1 cellular context compared by ENCODE assay signal in the genomic region with DNA sequence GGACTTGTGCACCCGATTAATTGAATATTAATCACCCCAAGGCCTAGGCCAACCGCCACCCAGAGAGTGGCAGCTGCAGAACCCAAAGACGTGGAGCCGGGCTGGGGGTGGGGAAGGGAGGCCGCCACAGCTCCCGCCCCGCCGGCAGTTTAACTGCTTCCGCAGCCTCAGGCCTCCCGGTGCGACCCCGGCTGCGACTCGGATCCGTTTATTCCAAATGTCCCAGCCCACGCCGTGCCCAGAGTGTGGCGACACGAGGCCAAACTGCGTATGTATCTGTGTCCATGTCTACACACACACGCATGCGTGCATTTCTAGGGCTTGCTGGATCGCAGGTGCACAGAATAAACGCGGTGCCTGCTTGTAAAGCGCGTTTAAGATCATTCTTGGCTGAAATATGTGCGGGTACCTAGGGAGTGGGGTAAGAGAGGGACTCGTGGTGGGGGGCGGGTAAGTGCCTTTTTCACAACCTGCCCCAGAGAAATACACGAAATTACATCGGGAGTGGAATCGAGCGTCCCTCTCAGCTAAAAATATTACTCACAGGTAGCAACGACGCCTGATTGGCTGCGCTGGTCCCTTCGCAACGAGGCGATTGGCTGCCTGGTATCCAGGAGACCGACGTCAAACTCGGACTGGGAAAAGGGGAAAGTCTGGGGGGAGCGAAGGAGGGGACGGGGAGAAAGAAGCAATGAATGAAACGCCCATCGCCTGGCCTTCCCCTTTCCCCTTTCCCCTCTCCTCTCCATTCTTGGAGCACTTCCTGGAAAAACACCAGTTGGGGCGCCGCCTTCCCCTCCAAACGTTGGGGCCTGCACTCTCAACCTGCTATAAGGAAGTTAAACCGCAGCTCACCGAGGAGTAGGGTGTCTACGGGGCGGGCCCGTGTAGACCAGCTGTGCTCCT.
TF ChIP-seq lines count a peak whose summit lies in the region.

No MANE protein-coding gene starts in this region.

TF ChIP-seq in HepG2, 621 proteins besides CTCF, POLR2A, EP300 and RAD21 (continued from another document and continues in another):
- TF ChIP-seq LRRFIP1 (CRISPR knock-in tag; conservative IDR thresholded peaks at IDR 0.05) (no peak), ZNF547 (CRISPR knock-in tag; IDR thresholded peaks at IDR 0.05) (no peak; the same call in 1 of the 2 replicates), SRF (IDR thresholded peaks at IDR 0.05; ENCODE audit: low read depth, low read length) (no peak), ATM (IDR thresholded peaks at IDR 0.05; ENCODE audit: borderline replicate concordance) (no peak), RBM22 (optimal IDR thresholded peaks at IDR 0.05; ENCODE audit: low read length) (peak; percentile 27), TMF1 (CRISPR knock-in tag; IDR thresholded peaks at IDR 0.05; ENCODE audit: low read depth) (no peak), SKI (IDR thresholded peaks at IDR 0.05; ENCODE audit: partially characterized antibody) (no peak), CEBPG (CRISPR knock-in tag; IDR thresholded peaks at IDR 0.05) (no peak), ZBTB33 (CRISPR knock-in tag; IDR thresholded peaks at IDR 0.05) (peak; percentile 31; the same call in 1 of the 2 replicates), ZMAT3 (CRISPR knock-in tag; conservative IDR thresholded peaks at IDR 0.05) (peak; percentile 52; the same call in 1 of the 2 replicates), ZNF260 (CRISPR knock-in tag; IDR thresholded peaks at IDR 0.05; ENCODE audit: borderline replicate concordance, low read depth) (peak; percentile 14; the same call in 1 of the 2 replicates), SMAD1 (CRISPR knock-in tag; IDR thresholded peaks at IDR 0.05; ENCODE audit: borderline replicate concordance, low read depth) (peak; percentile 56; the same call in 1 of the 2 replicates), MED13 (CRISPR knock-in tag; IDR thresholded peaks at IDR 0.05) (peak; percentile 73; the same call in 1 of the 2 replicates), STAT5B (CRISPR knock-in tag; IDR thresholded peaks at IDR 0.05) (peak; percentile 68; the same call in 1 of the 2 replicates), SRSF9 (IDR thresholded peaks at IDR 0.05; ENCODE audit: borderline replicate concordance, insufficient read depth, low read depth, low read length, poor library complexity, severe bottlenecking) (no peak), ZNF572 (CRISPR knock-in tag; IDR thresholded peaks at IDR 0.05) (no peak), HNF1B (CRISPR knock-in tag; IDR thresholded peaks at IDR 0.05) (no peak; the same call in none of the 2 replicates), HMGA1 (CRISPR knock-in tag; conservative IDR thresholded peaks at IDR 0.05) (no peak), ZNF619 (CRISPR knock-in tag; IDR thresholded peaks at IDR 0.05) (peak; percentile 12; the same call in 1 of the 2 replicates), JARID2 (CRISPR knock-in tag; IDR thresholded peaks at IDR 0.05; ENCODE audit: insufficient replicate concordance) (no peak), POLR2AphosphoS2 (IDR thresholded peaks at IDR 0.05; ENCODE audit: low read depth, low read length) (no peak), ZNF530 (CRISPR knock-in tag; IDR thresholded peaks at IDR 0.05; ENCODE audit: low read depth) (0 out of 2 replicates have a peak, but pooled peaks have one; percentile 87), HIC2 (CRISPR knock-in tag; IDR thresholded peaks at IDR 0.05; ENCODE audit: low read depth) (no peak), SRSF1 (optimal IDR thresholded peaks at IDR 0.05; ENCODE audit: low read depth, low read length) (peak; percentile 78), ZNF30 (CRISPR knock-in tag; IDR thresholded peaks at IDR 0.05) (peak; percentile 83; the same call in 1 of the 2 replicates), PHF20 (CRISPR knock-in tag; IDR thresholded peaks at IDR 0.05) (peak; percentile 66; the same call in 1 of the 2 replicates), PHF21A (CRISPR knock-in tag; IDR thresholded peaks at IDR 0.05) (peak; percentile 91), ZNF232 (CRISPR knock-in tag; IDR thresholded peaks at IDR 0.05; ENCODE audit: borderline replicate concordance) (peak; percentile 90), TP53 (CRISPR knock-in tag; conservative IDR thresholded peaks at IDR 0.05) (peak; percentile 71; the same call in 1 of the 2 replicates), KAT8 (CRISPR knock-in tag; IDR thresholded peaks at IDR 0.05) (peak; percentile 80), ZNF556 (CRISPR knock-in tag; IDR thresholded peaks at IDR 0.05; ENCODE audit: borderline replicate concordance) (peak; percentile 72; the same call in 1 of the 2 replicates), RXRB (CRISPR knock-in tag; IDR thresholded peaks at IDR 0.05; ENCODE audit: borderline replicate concordance) (peak; percentile 83; the same call in 1 of the 2 replicates), ZNF761 (CRISPR knock-in tag; conservative IDR thresholded peaks at IDR 0.05) (no peak; the same call in 1 of the 2 replicates), RFX5 (IDR thresholded peaks at IDR 0.05; ENCODE audit: low read depth, low read length) (peak; percentile 97), ZNF576 (CRISPR knock-in tag; IDR thresholded peaks at IDR 0.05) (no peak), SP1 (IDR thresholded peaks at IDR 0.05) (no peak), SP1 (CRISPR knock-in tag; IDR thresholded peaks at IDR 0.05) (peak; percentile 53; the same call in 1 of the 2 replicates), PPARG (CRISPR knock-in tag; conservative IDR thresholded peaks at IDR 0.05) (peak; percentile 87), DNMT3B (CRISPR knock-in tag; conservative IDR thresholded peaks at IDR 0.05) (no peak), BRCA1 (CRISPR knock-in tag; IDR thresholded peaks at IDR 0.05) (peak; percentile 67; the same call in 1 of the 2 replicates), ZNF773 (CRISPR knock-in tag; IDR thresholded peaks at IDR 0.05; ENCODE audit: borderline replicate concordance) (peak; percentile 57; the same call in 1 of the 2 replicates)
- TF ChIP-seq, protein P1, sequence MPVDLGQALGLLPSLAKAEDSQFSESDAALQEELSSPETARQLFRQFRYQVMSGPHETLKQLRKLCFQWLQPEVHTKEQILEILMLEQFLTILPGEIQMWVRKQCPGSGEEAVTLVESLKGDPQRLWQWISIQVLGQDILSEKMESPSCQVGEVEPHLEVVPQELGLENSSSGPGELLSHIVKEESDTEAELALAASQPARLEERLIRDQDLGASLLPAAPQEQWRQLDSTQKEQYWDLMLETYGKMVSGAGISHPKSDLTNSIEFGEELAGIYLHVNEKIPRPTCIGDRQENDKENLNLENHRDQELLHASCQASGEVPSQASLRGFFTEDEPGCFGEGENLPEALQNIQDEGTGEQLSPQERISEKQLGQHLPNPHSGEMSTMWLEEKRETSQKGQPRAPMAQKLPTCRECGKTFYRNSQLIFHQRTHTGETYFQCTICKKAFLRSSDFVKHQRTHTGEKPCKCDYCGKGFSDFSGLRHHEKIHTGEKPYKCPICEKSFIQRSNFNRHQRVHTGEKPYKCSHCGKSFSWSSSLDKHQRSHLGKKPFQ (CRISPR knock-in tag; IDR thresholded peaks at IDR 0.05; ENCODE audit: insufficient replicate concordance), result peak; percentile 56
- TF ChIP-seq, protein P2, sequence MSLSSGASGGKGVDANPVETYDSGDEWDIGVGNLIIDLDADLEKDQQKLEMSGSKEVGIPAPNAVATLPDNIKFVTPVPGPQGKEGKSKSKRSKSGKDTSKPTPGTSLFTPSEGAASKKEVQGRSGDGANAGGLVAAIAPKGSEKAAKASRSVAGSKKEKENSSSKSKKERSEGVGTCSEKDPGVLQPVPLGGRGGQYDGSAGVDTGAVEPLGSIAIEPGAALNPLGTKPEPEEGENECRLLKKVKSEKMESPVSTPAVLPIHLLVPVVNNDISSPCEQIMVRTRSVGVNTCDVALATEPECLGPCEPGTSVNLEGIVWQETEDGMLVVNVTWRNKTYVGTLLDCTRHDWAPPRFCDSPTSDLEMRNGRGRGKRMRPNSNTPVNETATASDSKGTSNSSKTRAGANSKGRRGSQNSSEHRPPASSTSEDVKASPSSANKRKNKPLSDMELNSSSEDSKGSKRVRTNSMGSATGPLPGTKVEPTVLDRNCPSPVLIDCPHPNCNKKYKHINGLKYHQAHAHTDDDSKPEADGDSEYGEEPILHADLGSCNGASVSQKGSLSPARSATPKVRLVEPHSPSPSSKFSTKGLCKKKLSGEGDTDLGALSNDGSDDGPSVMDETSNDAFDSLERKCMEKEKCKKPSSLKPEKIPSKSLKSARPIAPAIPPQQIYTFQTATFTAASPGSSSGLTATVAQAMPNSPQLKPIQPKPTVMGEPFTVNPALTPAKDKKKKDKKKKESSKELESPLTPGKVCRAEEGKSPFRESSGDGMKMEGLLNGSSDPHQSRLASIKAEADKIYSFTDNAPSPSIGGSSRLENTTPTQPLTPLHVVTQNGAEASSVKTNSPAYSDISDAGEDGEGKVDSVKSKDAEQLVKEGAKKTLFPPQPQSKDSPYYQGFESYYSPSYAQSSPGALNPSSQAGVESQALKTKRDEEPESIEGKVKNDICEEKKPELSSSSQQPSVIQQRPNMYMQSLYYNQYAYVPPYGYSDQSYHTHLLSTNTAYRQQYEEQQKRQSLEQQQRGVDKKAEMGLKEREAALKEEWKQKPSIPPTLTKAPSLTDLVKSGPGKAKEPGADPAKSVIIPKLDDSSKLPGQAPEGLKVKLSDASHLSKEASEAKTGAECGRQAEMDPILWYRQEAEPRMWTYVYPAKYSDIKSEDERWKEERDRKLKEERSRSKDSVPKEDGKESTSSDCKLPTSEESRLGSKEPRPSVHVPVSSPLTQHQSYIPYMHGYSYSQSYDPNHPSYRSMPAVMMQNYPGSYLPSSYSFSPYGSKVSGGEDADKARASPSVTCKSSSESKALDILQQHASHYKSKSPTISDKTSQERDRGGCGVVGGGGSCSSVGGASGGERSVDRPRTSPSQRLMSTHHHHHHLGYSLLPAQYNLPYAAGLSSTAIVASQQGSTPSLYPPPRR (CRISPR knock-in tag; IDR thresholded peaks at IDR 0.05; ENCODE audit: borderline replicate concordance), result peak; percentile 8; the same call in 1 of the 2 replicates
- TF ChIP-seq, protein P3, sequence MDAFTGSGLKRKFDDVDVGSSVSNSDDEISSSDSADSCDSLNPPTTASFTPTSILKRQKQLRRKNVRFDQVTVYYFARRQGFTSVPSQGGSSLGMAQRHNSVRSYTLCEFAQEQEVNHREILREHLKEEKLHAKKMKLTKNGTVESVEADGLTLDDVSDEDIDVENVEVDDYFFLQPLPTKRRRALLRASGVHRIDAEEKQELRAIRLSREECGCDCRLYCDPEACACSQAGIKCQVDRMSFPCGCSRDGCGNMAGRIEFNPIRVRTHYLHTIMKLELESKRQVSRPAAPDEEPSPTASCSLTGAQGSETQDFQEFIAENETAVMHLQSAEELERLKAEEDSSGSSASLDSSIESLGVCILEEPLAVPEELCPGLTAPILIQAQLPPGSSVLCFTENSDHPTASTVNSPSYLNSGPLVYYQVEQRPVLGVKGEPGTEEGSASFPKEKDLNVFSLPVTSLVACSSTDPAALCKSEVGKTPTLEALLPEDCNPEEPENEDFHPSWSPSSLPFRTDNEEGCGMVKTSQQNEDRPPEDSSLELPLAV (CRISPR knock-in tag; conservative IDR thresholded peaks at IDR 0.05; ENCODE audit: low read depth), result no peak
